In genomic region chrX:1111543-1112300, GRCh38 we compare ENCODE assay signal across 22 cellular contexts.
A peak's percentile ranks its signal among the peaks of the same experiment; 100 is the strongest.
DNase-seq lines count a peak whose midpoint lies in the region; ATAC-seq and TF ChIP-seq lines count a peak whose summit lies in the region.
"Had no signal": no experiment of that assay in that cellular context is flagged by ENCODE, and none has a peak within 500 bp of the region (broad histone marks: within the 10 kb centered on the region; RNA-seq: fewer than 3 reads in every experiment).

No MANE protein-coding gene starts in this region.

- no peak overlapping the region for H3K4me3 Mint-ChIP-seq in activated CD4-positive, alpha-beta T cell treated with anti-CD3 and anti-CD28 coated beads, Interleukin-2, amount 10 ng/mL, durations not matched to agents 7 days and 5 days
- H3K4me3 Mint-ChIP-seq in WTC11: peak overlapping the region; percentile 62
- H3K4me3 Mint-ChIP-seq: T-helper 2 cell treated with Interferon-gamma antibody and Interleukin-4, amounts not matched to agents 5 μg/mL and 100 μg/mL, for 36 hours had no signal

- H3K36me3 Mint-ChIP-seq in activated CD4-positive, alpha-beta T cell treated with anti-CD3 and anti-CD28 coated beads, Interleukin-2, amount 10 ng/mL, durations not matched to agents 7 days and 5 days (ENCODE audit: low read depth): no peaks in the 10 kb centered on the region
- no peaks in the 10 kb centered on the region for H3K36me3 Mint-ChIP-seq in WTC11

- H3K27me3 ChIP-seq in iPS-20b (ENCODE audit: insufficient read depth, low read length) (peaks cover 2% of the 10 kb centered on the region; the same call in 1 of the 2 replicates), stomach (peaks cover 0 to 51% (median 15%) of the 10 kb centered on the region in 3 donors)

- CTCF ChIA-PET in activated CD4-positive, alpha-beta T cell treated with anti-CD3 and anti-CD28 coated beads, Interleukin-2, amount 10 ng/mL, durations not matched to agents 7 days and 5 days (lab: Charles Lee): no interaction called here
- CTCF ChIA-PET in WTC11 (lab: Charles Lee): no interaction called here

- TF ChIP-seq CTCF in WTC11 (IDR thresholded peaks at IDR 0.05): no peak
- TF ChIP-seq CTCF in stomach (IDR thresholded peaks at IDR 0.05): no peak

- DNase-seq in activated CD4-positive, alpha-beta T cell treated with anti-CD3 and anti-CD28 coated beads, Interleukin-2, amount 10 ng/mL, durations not matched to agents 7 days and 5 days: no peak
- DNase-seq in activated CD4-positive, alpha-beta T cell treated with anti-CD3 and anti-CD28 coated beads, Interleukin-2, amount 50 U/mL, for 48 hours: no peak
- DNase-seq in WTC11 (ENCODE audit: low spot score) (peak; percentile 64), retina (peak; percentile 61), stomach (no peak), NCI-H526 (lab: John Stamatoyannopoulos, UW) (no peak)
- DNase-seq: activated CD4-positive, CD25-positive, alpha-beta regulatory T cell; activated CD8-positive, alpha-beta memory T cell treated with anti-CD3 and anti-CD28 coated beads, Interleukin-2, amount 50 U/mL, for 4 hours; activated gamma-delta T cell treated with Interleukin-2 at 50 U/mL for 16 hours; aorta; DMS79 treated with DMSO at 0.1 percent for 48 hours; foreskin fibroblast; NCI-H1436 treated with DMSO at 0.1 percent for 48 hours; NCI-H82; posterior cingulate gyrus; stimulated activated CD4-positive, alpha-beta T cell treated with anti-CD3 and anti-CD28 coated beads, Interleukin-4, amount 100 ng/mL, for 24 hours had no signal

- peak overlapping the region; percentile 61 for H3K27ac ChIP-seq in iPS-20b (ENCODE audit: low read length)
- no peak overlapping the region for H3K27ac ChIP-seq in stomach
- H3K27ac ChIP-seq: A549 had no signal

- peaks cover 12% of the 10 kb centered on the region; the same call in 1 of the 2 replicates for H3K4me1 ChIP-seq in iPS-20b (ENCODE audit: insufficient read depth, low read length)
- no peaks in the 10 kb centered on the region for H3K4me1 ChIP-seq in stomach
- H3K4me1 ChIP-seq: A549 had no signal

- H3K9me3 ChIP-seq in iPS-20b (ENCODE audit: insufficient read depth, low read depth, low read length) (no peaks in the 10 kb centered on the region; the same call in 1 of the 2 replicates), stomach (peaks cover 0 to 19% (median 7%) of the 10 kb centered on the region in 4 donors)
- H3K9me3 ChIP-seq: A549 had no signal

- WGBS in stomach, 5 donors: 6 to 15% (median 8%) methylated on average over 18 of the region's 18 CpGs

- peak overlapping the region; percentile 57 for H3K4me3 ChIP-seq in iPS-20b (ENCODE audit: low read length)
- no peak overlapping the region for H3K4me3 ChIP-seq in stomach
- H3K4me3 ChIP-seq: A549 had no signal

- H3K9ac ChIP-seq in iPS-20b (ENCODE audit: low read depth, low read length): peak overlapping the region; percentile 69; the same call in 1 of the 2 replicates

- H3K4me1 Mint-ChIP-seq in activated CD4-positive, alpha-beta T cell treated with anti-CD3 and anti-CD28 coated beads, Interleukin-2, amount 10 ng/mL, durations not matched to agents 7 days and 5 days: peaks cover 7% of the 10 kb centered on the region
- H3K4me1 Mint-ChIP-seq in WTC11: peaks cover 51% of the 10 kb centered on the region

- H3K36me3 ChIP-seq in iPS-20b (ENCODE audit: insufficient read depth, low read depth, low read length) (no peaks in the 10 kb centered on the region), stomach (no peaks in the 10 kb centered on the region)

- intact Hi-C loops in stomach (cut with DNase I; ENCODE audit: low total_unique reads): no loop called here

- no peak for TF ChIP-seq POLR2A in stomach (IDR thresholded peaks at IDR 0.05)

- ATAC-seq in WTC11 (peak; percentile 73), HG02763 (IDR thresholded peaks at IDR 0.05; ENCODE audit: unreplicated experiment) (no peak)
- ATAC-seq: A549, left lobe of liver, Panc1 had no signal

- no peak for TF ChIP-seq EP300 in stomach (IDR thresholded peaks at IDR 0.05)

- H3K27ac Mint-ChIP-seq in activated CD4-positive, alpha-beta T cell treated with anti-CD3 and anti-CD28 coated beads, Interleukin-2, amount 10 ng/mL, durations not matched to agents 7 days and 5 days: peak overlapping the region; percentile 37
- H3K27ac Mint-ChIP-seq in WTC11: peak overlapping the region; percentile 89
- H3K27ac Mint-ChIP-seq: T-helper 2 cell treated with Interferon-gamma antibody and Interleukin-4, amounts not matched to agents 5 μg/mL and 100 μg/mL, for 36 hours had no signal

- H3K27me3 Mint-ChIP-seq in activated CD4-positive, alpha-beta T cell treated with anti-CD3 and anti-CD28 coated beads, Interleukin-2, amount 10 ng/mL, durations not matched to agents 7 days and 5 days: peaks cover 5% of the 10 kb centered on the region
- peaks cover 9% of the 10 kb centered on the region for H3K27me3 Mint-ChIP-seq in WTC11 (ENCODE audit: low read depth)

- peaks cover 6% of the 10 kb centered on the region for H3K9me3 Mint-ChIP-seq in activated CD4-positive, alpha-beta T cell treated with anti-CD3 and anti-CD28 coated beads, Interleukin-2, amount 10 ng/mL, durations not matched to agents 7 days and 5 days
- H3K9me3 Mint-ChIP-seq in WTC11: peaks cover 11% of the 10 kb centered on the region

- POLR2A ChIA-PET in activated CD4-positive, alpha-beta T cell treated with anti-CD3 and anti-CD28 coated beads, Interleukin-2, amount 10 ng/mL, durations not matched to agents 7 days and 5 days (lab: Charles Lee): no interaction called here
- POLR2A ChIA-PET in WTC11 (lab: Charles Lee): no interaction called here

TF ChIP-seq in WTC11, 78 proteins besides CTCF, POLR2A, EP300 and RAD21:
- TF ChIP-seq ZBTB43 (CRISPR knock-in tag; IDR thresholded peaks at IDR 0.05) (peak; percentile 67; the same call in 1 of the 2 replicates), E2F5 (CRISPR knock-in tag; IDR thresholded peaks at IDR 0.05) (no peak), ZNF423 (CRISPR knock-in tag; IDR thresholded peaks at IDR 0.05) (peak; percentile 60; the same call in 1 of the 2 replicates), FOXJ3 (CRISPR knock-in tag; IDR thresholded peaks at IDR 0.05; ENCODE audit: borderline replicate concordance) (no peak)

Comparison
In these comparisons a context has a peak if more than half of its experiments do, and no peak if none do; other contexts are left out.
1. DNase-seq: peak in WTC11 (single experiment) and retina (single experiment); none in activated CD4-positive, alpha-beta T cell treated with anti-CD3 and anti-CD28 coated beads, Interleukin-2, amount 10 ng/mL, durations not matched to agents 7 days and 5 days (single experiment), activated CD4-positive, alpha-beta T cell treated with anti-CD3 and anti-CD28 coated beads, Interleukin-2, amount 50 U/mL, for 48 hours (0 of 2), stomach (single experiment) and NCI-H526 (0 of 2).